Comparison of ENCODE assay signal across 17 cellular contexts in genomic region chrX:71990518-71990917, GRCh38.
A peak's percentile ranks its signal among the peaks of the same experiment; 100 is the strongest.
DNase-seq lines count a peak whose midpoint lies in the region; ATAC-seq, FAIRE-seq and TF ChIP-seq lines count a peak whose summit lies in the region.
"Had no signal": no experiment of that assay in that cellular context is flagged by ENCODE, and none has a peak within 500 bp of the region (broad histone marks: within the 10 kb centered on the region; RNA-seq: fewer than 3 reads in every experiment).

No MANE protein-coding gene starts in this region.

- H3K4me2 ChIP-seq in GM23338 = peak overlapping the region; percentile 20; the same call in 1 of the 2 replicates
- H3K4me2 ChIP-seq: SK-N-SH had no signal

- peaks cover 44% of the 10 kb centered on the region for H3K4me1 Mint-ChIP-seq in GM23338
- H3K4me1 Mint-ChIP-seq in nephron = peaks cover 41% of the 10 kb centered on the region
- peaks cover 16% of the 10 kb centered on the region for H3K4me1 Mint-ChIP-seq in type B pancreatic cell (ENCODE audit: unreplicated experiment)

- H3K4me3 Mint-ChIP-seq in GM23338 (no peak overlapping the region; the same call in 2 of the 3 replicates), nephron (no peak overlapping the region), type B pancreatic cell (no peak overlapping the region)

- H3K27me3 ChIP-seq in GM23338 (ENCODE audit: insufficient read depth) = no peaks in the 10 kb centered on the region
- H3K27me3 ChIP-seq in colonic mucosa = no peaks in the 10 kb centered on the region

- H3K36me3 ChIP-seq in GM23338 (ENCODE audit: insufficient read depth) = no peaks in the 10 kb centered on the region
- no peaks in the 10 kb centered on the region for H3K36me3 ChIP-seq in colonic mucosa

- H3F3A ChIP-seq in GM23338 (replicated peaks; ENCODE audit: low read depth) = no peaks in the 10 kb centered on the region

- no peak overlapping the region for H3K9ac ChIP-seq in colonic mucosa (ENCODE audit: low read depth in 2 of 2, low read length in 2 of 2)
- H3K9ac ChIP-seq: SK-N-SH had no signal

- H3K27ac ChIP-seq in GM23338 (ENCODE audit: low read depth) = no peak overlapping the region
- H3K27ac ChIP-seq in colonic mucosa = no peak overlapping the region

- no peaks in the 10 kb centered on the region; the same call in 1 of the 2 replicates for H3K79me2 ChIP-seq in GM23338 (replicated peaks; ENCODE audit: insufficient read depth)

- no peak overlapping the region for H2AFZ ChIP-seq in GM23338

- no peaks in the 10 kb centered on the region; the same call in none of the 2 replicates for H4K20me1 ChIP-seq in GM23338 (replicated peaks; ENCODE audit: insufficient read depth)

- H3K27ac Mint-ChIP-seq in GM23338 (no peak overlapping the region), nephron (peak overlapping the region; percentile 18 to 45 (median 36)), type B pancreatic cell (peak overlapping the region; percentile 14)

- peaks cover 16% of the 10 kb centered on the region for H3K27me3 Mint-ChIP-seq in GM23338 (ENCODE audit: insufficient read depth, low read depth, poor library complexity)
- H3K27me3 Mint-ChIP-seq in nephron (ENCODE audit: low read depth) = no peaks in the 10 kb centered on the region
- H3K27me3 Mint-ChIP-seq in type B pancreatic cell = no peaks in the 10 kb centered on the region

- ATAC-seq in GM23338 = no peak
- ATAC-seq: K562 had no signal

- H3K9me3 ChIP-seq in colonic mucosa = no peaks in the 10 kb centered on the region
- H3K9me3 ChIP-seq: SK-N-SH had no signal

- H3K36me3 Mint-ChIP-seq in GM23338 (ENCODE audit: low read depth) (peaks cover 5% of the 10 kb centered on the region; the same call in 2 of the 3 replicates), nephron (ENCODE audit: low read depth) (peaks cover 5% of the 10 kb centered on the region), type B pancreatic cell (no peaks in the 10 kb centered on the region)

- TF ChIP-seq CTCF in GM23338 (conservative IDR thresholded peaks at IDR 0.05; ENCODE audit: low read depth in 2 of 2) = no peak
- no peak for TF ChIP-seq CTCF in fibroblast of mammary gland (conservative IDR thresholded peaks at IDR 0.05; ENCODE audit: control insufficient read depth, insufficient read depth, low read depth, low read length)
- TF ChIP-seq CTCF in nephron (IDR thresholded peaks at IDR 0.05; ENCODE audit: unreplicated experiment in 3 of 3) = no peak
- TF ChIP-seq CTCF in type B pancreatic cell (conservative IDR thresholded peaks at IDR 0.05) = no peak
- no peak for TF ChIP-seq CTCF in colonic mucosa (IDR thresholded peaks at IDR 0.05)

- H3K4me1 ChIP-seq in GM23338 (ENCODE audit: insufficient read depth) (peaks cover 13% of the 10 kb centered on the region; the same call in 1 of the 2 replicates), colonic mucosa (no peaks in the 10 kb centered on the region)

- no peak for FAIRE-seq in GM19239 (lab: Jason Lieb, UNC)
- FAIRE-seq: G401.6, K562 had no signal

- peaks cover 3% of the 10 kb centered on the region; the same call in 2 of the 3 replicates for H3K9me3 Mint-ChIP-seq in GM23338
- H3K9me3 Mint-ChIP-seq in nephron = peaks cover 24% of the 10 kb centered on the region
- peaks cover 5% of the 10 kb centered on the region for H3K9me3 Mint-ChIP-seq in type B pancreatic cell

- intact Hi-C loops in colonic mucosa (cut with DNase I) = no loop called here

- no peak overlapping the region for H3K4me3 ChIP-seq in GM23338
- H3K4me3 ChIP-seq in fibroblast of mammary gland (ENCODE audit: control insufficient read depth, low read depth, low read length) = no peak overlapping the region
- no peak overlapping the region for H3K4me3 ChIP-seq in colonic mucosa
- H3K4me3 ChIP-seq: K562 had no signal

- DNase-seq in GM23338 (ENCODE audit: low spot score) (no peak), fibroblast of mammary gland (ENCODE audit: low read depth) (peak; percentile 53), type B pancreatic cell (ENCODE audit: extremely low spot score, unreplicated experiment) (no peak), GM19239 (ENCODE audit: insufficient read length, low spot score) (no peak), colonic mucosa (no peak)
- DNase-seq in stimulated activated CD8-positive, alpha-beta memory T cell treated with anti-CD3 and anti-CD28 coated beads, Interleukin-4, amount 100 ng/mL, for 48 hours = no peak
- DNase-seq: DMS 273 treated with DMSO at 0.1 percent for 48 hours; DND-41; NCI-H1092 treated with DMSO at 0.1 percent for 48 hours; NCI-H2081; NCI-H748 treated with DMSO at 0.1 percent for 48 hours; NK-92 treated with Interleukin-12 subunit alpha and Interleukin-12 subunit beta, amount 100 ng/mL, for 24 hours; SHP77; SK-N-SH had no signal

- no peaks in the 10 kb centered on the region for H3K9me2 ChIP-seq in GM23338 (ENCODE audit: insufficient read depth)
- H3K9me2 ChIP-seq: SK-N-SH had no signal

TF ChIP-seq in GM23338, 12 proteins besides CTCF, POLR2A, EP300 and RAD21 (continues in another document):
- TF ChIP-seq EZH2phosphoT487 (IDR thresholded peaks at IDR 0.05; ENCODE audit: unreplicated experiment) = no peak
- no peak for TF ChIP-seq STAT1 (IDR thresholded peaks at IDR 0.05; ENCODE audit: unreplicated experiment)
- TF ChIP-seq JUNB (IDR thresholded peaks at IDR 0.05; ENCODE audit: unreplicated experiment) = no peak
- no peak for TF ChIP-seq NANOG (IDR thresholded peaks at IDR 0.05; ENCODE audit: borderline replicate concordance)
- TF ChIP-seq POLR2AphosphoS5 (IDR thresholded peaks at IDR 0.05; ENCODE audit: low read depth) = no peak
- TF ChIP-seq ETS1 (IDR thresholded peaks at IDR 0.05) = no peak
- TF ChIP-seq EZH2 (IDR thresholded peaks at IDR 0.05; ENCODE audit: low read depth, unreplicated experiment) = no peak
- TF ChIP-seq ZNF462 (CRISPR knock-in tag; IDR thresholded peaks at IDR 0.05) = no peak
- TF ChIP-seq ZNF114 (CRISPR knock-in tag; IDR thresholded peaks at IDR 0.05) = no peak
